Comparison of ENCODE assay signal across 13 cellular contexts in genomic region chr17:43846963-43847369, GRCh38. TPM values are rescaled to one million over a fixed set of nuclear protein-coding genes. Genes with fewer than 3 reads are reported as not detected.
DNase-seq lines count a peak whose midpoint lies in the region; ATAC-seq and TF ChIP-seq lines count a peak whose summit lies in the region.
"Had no signal": no experiment of that assay in that cellular context is flagged by ENCODE, and none has a peak within 500 bp of the region (broad histone marks: within the 10 kb centered on the region; RNA-seq: fewer than 3 reads in every experiment).

Gene CD300LG (plus strand): TSS chr17:43847176. CDS start chr17:43847217, 41 bp downstream.

- H3K36me3 ChIP-seq in GM23338 (ENCODE audit: insufficient read depth), result no peaks in the 10 kb centered on the region
- no peaks in the 10 kb centered on the region for H3K36me3 ChIP-seq in iPS-18a (ENCODE audit: control insufficient read depth, low read depth, low read length)
- no peaks in the 10 kb centered on the region for H3K36me3 ChIP-seq in trophoblast cell (ENCODE audit: control insufficient read depth in 1 of 2, insufficient read depth in 2 of 2, low read length in 2 of 2)
- H3K36me3 ChIP-seq in HAP-1 (replicated peaks), result no peaks in the 10 kb centered on the region

- H3K36me3 Mint-ChIP-seq in GM23338 (ENCODE audit: low read depth), result no peaks in the 10 kb centered on the region

- H3K79me1 ChIP-seq in trophoblast cell (ENCODE audit: low read length), result no peaks in the 10 kb centered on the region

- TF ChIP-seq CTCF in GM23338 (conservative IDR thresholded peaks at IDR 0.05; ENCODE audit: low read depth in 2 of 2), result peak in 1 of 2 experiments; percentile 21; a peak in 1 of 4 replicates
- no peak for TF ChIP-seq CTCF in GM10266 (IDR thresholded peaks at IDR 0.05; ENCODE audit: control insufficient read depth, insufficient read depth, low read depth, missing control alignments)

- H4K91ac ChIP-seq in trophoblast cell (ENCODE audit: low read depth, low read length), result no peak within 1 kb of the TSS

- no peak within 1 kb of the TSS for H3K18ac ChIP-seq in trophoblast cell (ENCODE audit: low read length)

- ATAC-seq in GM23338, result peak; percentile 69

- H3K9me3 ChIP-seq in iPS-18a (ENCODE audit: control insufficient read depth, low read depth, low read length) (no peaks in the 10 kb centered on the region), trophoblast cell (ENCODE audit: insufficient read depth, low read depth, low read length) (no peaks in the 10 kb centered on the region), HAP-1 (no peaks in the 10 kb centered on the region)

- H3K4me2 ChIP-seq in GM23338 (peak within 1 kb of the TSS; percentile 78), trophoblast cell (ENCODE audit: low read length) (no peak within 1 kb of the TSS)

- H3K4me1 ChIP-seq in GM23338 (ENCODE audit: insufficient read depth) (peaks cover 11% of the 10 kb centered on the region; the same call in 1 of the 2 replicates), iPS-18a (ENCODE audit: control insufficient read depth, low read depth, low read length) (peaks cover 8% of the 10 kb centered on the region), trophoblast cell (ENCODE audit: control insufficient read depth in 1 of 2, insufficient read depth in 2 of 2, low read length in 2 of 2) (no peaks in the 10 kb centered on the region), HAP-1 (0 out of 2 replicates have a peak, but pooled peaks cover 3% of the 10 kb centered on the region)

- H3K4me3 Mint-ChIP-seq in GM23338, result peak within 1 kb of the TSS; percentile 54; the same call in 2 of the 3 replicates
- H3K4me3 Mint-ChIP-seq: activated CD4-positive, alpha-beta T cell treated with anti-CD3 and anti-CD28 coated beads, Interleukin-2, amount 10 ng/mL, durations not matched to agents 24 days and 14 days; activated T-helper 1 cell treated with anti-CD3 and anti-CD28 coated beads, Interleukin-12 subunit alpha, Interleukin-12 subunit beta, Interleukin-2, Interleukin-4 antibody, amounts not matched to agents 30 ng/mL and 10 ng/mL and 1 ng/mL, durations not matched to agents 14 hours and 24 hours and 36 hours had no signal

- no peaks in the 10 kb centered on the region for H3F3A ChIP-seq in GM23338 (replicated peaks; ENCODE audit: low read depth)

- in situ Hi-C loops in HAP-1 (cut with MboI; ENCODE audit: low sequenced_read_pairs), result no loop called here

- H3K4me3 ChIP-seq in GM23338 (peak within 1 kb of the TSS; percentile 50), iPS-18a (ENCODE audit: low read length) (peak within 1 kb of the TSS; percentile 17), trophoblast cell (ENCODE audit: low read depth, low read length) (no peak within 1 kb of the TSS), HAP-1 (no peak within 1 kb of the TSS)

- intact Hi-C loops in head of caudate nucleus (cut with DNase I), result loop anchor here (10.0 kb wide), 1 partner anchor 152 kb away; no protein-coding TSS in a partner anchor

- H3K79me2 ChIP-seq in GM23338 (replicated peaks; ENCODE audit: insufficient read depth) (no peaks in the 10 kb centered on the region), trophoblast cell (ENCODE audit: control insufficient read depth, insufficient read depth, low read length, poor library complexity) (no peaks in the 10 kb centered on the region)

- H3K9ac ChIP-seq in iPS-18a (ENCODE audit: low read length) (no peak within 1 kb of the TSS), trophoblast cell (ENCODE audit: low read length) (no peak within 1 kb of the TSS)

- H2AFZ ChIP-seq in GM23338 (peak within 1 kb of the TSS; percentile 92), trophoblast cell (ENCODE audit: insufficient read depth, low read length, poor library complexity) (peak within 1 kb of the TSS; percentile 52)

- H3K9me3 Mint-ChIP-seq in GM23338, result no peaks in the 10 kb centered on the region
- H3K9me3 Mint-ChIP-seq: activated CD4-positive, alpha-beta T cell treated with anti-CD3 and anti-CD28 coated beads, Interleukin-2, amount 10 ng/mL, durations not matched to agents 24 days and 14 days; activated T-helper 1 cell treated with anti-CD3 and anti-CD28 coated beads, Interleukin-12 subunit alpha, Interleukin-12 subunit beta, Interleukin-2, Interleukin-4 antibody, amounts not matched to agents 30 ng/mL and 10 ng/mL and 1 ng/mL, durations not matched to agents 14 hours and 24 hours and 36 hours had no signal

- no peak within 1 kb of the TSS for H4K8ac ChIP-seq in trophoblast cell (ENCODE audit: low read depth, low read length)

- H4K12ac ChIP-seq in trophoblast cell (ENCODE audit: low read depth, low read length), result no peak within 1 kb of the TSS

- peaks cover 3% of the 10 kb centered on the region for H3K27me3 Mint-ChIP-seq in GM23338 (ENCODE audit: insufficient read depth, low read depth, poor library complexity)

- H3K27ac Mint-ChIP-seq in GM23338, result no peak within 1 kb of the TSS
- H3K27ac Mint-ChIP-seq: activated CD4-positive, alpha-beta T cell treated with anti-CD3 and anti-CD28 coated beads, Interleukin-2, amount 10 ng/mL, durations not matched to agents 24 days and 14 days; activated T-helper 1 cell treated with anti-CD3 and anti-CD28 coated beads, Interleukin-12 subunit alpha, Interleukin-12 subunit beta, Interleukin-2, Interleukin-4 antibody, amounts not matched to agents 30 ng/mL and 10 ng/mL and 1 ng/mL, durations not matched to agents 14 hours and 24 hours and 36 hours had no signal

- H3K9me2 ChIP-seq in GM23338 (ENCODE audit: insufficient read depth), result no peaks in the 10 kb centered on the region

- H2AK5ac ChIP-seq in trophoblast cell (ENCODE audit: low read length), result no peak within 1 kb of the TSS

- no peak within 1 kb of the TSS for H3K14ac ChIP-seq in trophoblast cell (ENCODE audit: low read length)

- H2BK5ac ChIP-seq in trophoblast cell (ENCODE audit: low read depth, low read length, poor library complexity), result no peak within 1 kb of the TSS

- no peak within 1 kb of the TSS for H3K23ac ChIP-seq in trophoblast cell (ENCODE audit: low read length)

- H3K27me3 ChIP-seq in GM23338 (ENCODE audit: insufficient read depth), result peaks cover 10% of the 10 kb centered on the region; the same call in 1 of the 2 replicates
- no peaks in the 10 kb centered on the region for H3K27me3 ChIP-seq in iPS-18a (ENCODE audit: control insufficient read depth, insufficient read depth, low read length)
- no peaks in the 10 kb centered on the region for H3K27me3 ChIP-seq in trophoblast cell (ENCODE audit: insufficient read depth, low read length)
- no peaks in the 10 kb centered on the region for H3K27me3 ChIP-seq in HAP-1 (ENCODE audit: low read depth)

- H2BK120ac ChIP-seq in trophoblast cell (ENCODE audit: insufficient read depth, low read length, poor library complexity), result no peak within 1 kb of the TSS

- no peak within 1 kb of the TSS for H3K4ac ChIP-seq in trophoblast cell (ENCODE audit: low read depth, low read length)

- H3K4me1 Mint-ChIP-seq in GM23338, result peaks cover 18% of the 10 kb centered on the region

- WGBS in trophoblast cell (ENCODE audit: extremely low coverage, insufficient coverage, insufficient read length), result no CpG with 5 or more reads among the region's 17 CpGs

- peak within 1 kb of the TSS; percentile 17 for H2BK12ac ChIP-seq in trophoblast cell (ENCODE audit: low read length)

- peak; percentile 55 for DNase-seq in GM23338 (ENCODE audit: low spot score)
- peak; percentile 4 for DNase-seq in amniotic epithelial cell (ENCODE audit: low read depth)
- DNase-seq in trophoblast cell, result no peak
- no peak for DNase-seq in GM10266 (ENCODE audit: extremely low spot score)
- DNase-seq in head of caudate nucleus, result no peak
- DNase-seq in NCI-H524 (lab: John Stamatoyannopoulos, UW), result no peak
- DNase-seq in HAP-1 (ENCODE audit: low spot score in 2 of 2), result no peak

- H3K27ac ChIP-seq in GM23338 (ENCODE audit: low read depth) (no peak within 1 kb of the TSS), iPS-18a (ENCODE audit: low read length) (no peak within 1 kb of the TSS), trophoblast cell (ENCODE audit: low read depth, low read length) (no peak within 1 kb of the TSS)
- H3K27ac ChIP-seq: C4-2B had no signal

- no peaks in the 10 kb centered on the region for H4K20me1 ChIP-seq in GM23338 (replicated peaks; ENCODE audit: insufficient read depth)

TF ChIP-seq in GM23338, 12 proteins besides CTCF, POLR2A, EP300 and RAD21 (continues in another document):
- no peak for TF ChIP-seq EZH2 (IDR thresholded peaks at IDR 0.05; ENCODE audit: low read depth, unreplicated experiment)
- TF ChIP-seq NANOG (IDR thresholded peaks at IDR 0.05; ENCODE audit: borderline replicate concordance), result no peak
- TF ChIP-seq ZNF114 (CRISPR knock-in tag; IDR thresholded peaks at IDR 0.05), result no peak
- TF ChIP-seq ETS1 (IDR thresholded peaks at IDR 0.05), result no peak
- TF ChIP-seq EZH2phosphoT487 (IDR thresholded peaks at IDR 0.05; ENCODE audit: unreplicated experiment), result no peak
- TF ChIP-seq STAT1 (IDR thresholded peaks at IDR 0.05; ENCODE audit: unreplicated experiment), result no peak
- TF ChIP-seq ZNF331 (CRISPR knock-in tag; IDR thresholded peaks at IDR 0.05; ENCODE audit: low read depth), result no peak
- no peak for TF ChIP-seq JUNB (IDR thresholded peaks at IDR 0.05; ENCODE audit: unreplicated experiment)

RNA-seq across cellular contexts. Expression of gene CD300LG, which starts in this region (rescaled TPM):
- not detected in 2 replicates for total RNA-seq in GM23338 (2014; rRNA removed; shearing (Covaris generic))
- polyA plus RNA-seq in GM23338 (2016; fragmentation: Nextera tagmentation; extraction: Ambion mirVana), result not detected in 2 replicates
- polyA plus RNA-seq in trophoblast cell (2013), result not detected in 2 replicates
- total RNA-seq: activated CD4-positive, alpha-beta T cell treated with anti-CD3 and anti-CD28 coated beads, Interleukin-2, amount 10 ng/mL, durations not matched to agents 24 days and 14 days; activated T-helper 1 cell treated with anti-CD3 and anti-CD28 coated beads, Interleukin-12 subunit alpha, Interleukin-12 subunit beta, Interleukin-2, Interleukin-4 antibody, amounts not matched to agents 30 ng/mL and 10 ng/mL and 1 ng/mL, durations not matched to agents 14 hours and 24 hours and 36 hours; mononuclear cell; pulmonary artery endothelial cell had no signal

Comparison
In these comparisons a context has a peak if more than half of its experiments do, and no peak if none do; other contexts are left out.
1. Peak in DNase-seq, ATAC-seq, H3K4me3 ChIP-seq and H3K4me2 ChIP-seq in GM23338; RNA of the gene not detected or under 1 TPM.